ENCODE assay signal across 9 cellular contexts in genomic region chr6:83431545-83432165, GRCh38. TPM values are rescaled to one million over a fixed set of nuclear protein-coding genes. Genes with fewer than 3 reads are reported as not detected.
A peak's percentile ranks its signal among the peaks of the same experiment; 100 is the strongest.
DNase-seq lines count a peak whose midpoint lies in the region; ATAC-seq, FAIRE-seq and TF ChIP-seq lines count a peak whose summit lies in the region.
"Had no signal": no experiment of that assay in that cellular context is flagged by ENCODE, and none has a peak within 500 bp of the region (broad histone marks: within the 10 kb centered on the region; RNA-seq: fewer than 3 reads in every experiment).

No MANE protein-coding gene starts in this region.

- FAIRE-seq in bronchial epithelial cell (lab: Jason Lieb, UNC), result no peak
- FAIRE-seq in GM12891 (lab: Jason Lieb, UNC), result no peak
- FAIRE-seq: GM18507 had no signal

- no peaks in the 10 kb centered on the region for H3K9me3 ChIP-seq in subcutaneous abdominal adipose tissue (ENCODE audit: control insufficient read depth in 5 of 5, low read length in 5 of 5)

- H3K4me3 ChIP-seq in bronchial epithelial cell (ENCODE audit: low read depth, low read length) (peak overlapping the region; percentile 57), subcutaneous abdominal adipose tissue (ENCODE audit: low read depth in 1 of 5, low read length in 5 of 5) (peak overlapping the region; percentile 50 to 80 (median 67))

- H3K27me3 ChIP-seq in bronchial epithelial cell (ENCODE audit: control insufficient read depth, insufficient read depth, low read length) (no peaks in the 10 kb centered on the region), layer of hippocampus (ENCODE audit: control insufficient read depth, insufficient read depth, low read length) (no peaks in the 10 kb centered on the region), subcutaneous abdominal adipose tissue (ENCODE audit: control insufficient read depth in 5 of 5, insufficient read depth in 4 of 5, low read length in 5 of 5) (no peaks in the 10 kb centered on the region)

- H3K4me1 ChIP-seq in subcutaneous abdominal adipose tissue (ENCODE audit: control insufficient read depth in 5 of 5, insufficient read depth in 5 of 5, low read length in 5 of 5), result peaks cover 0 to 35% (median 28%) of the 10 kb centered on the region in 5 donors

- H3K36me3 ChIP-seq in bronchial epithelial cell (ENCODE audit: control insufficient read depth, insufficient read depth, low read length) (no peaks in the 10 kb centered on the region), subcutaneous abdominal adipose tissue (ENCODE audit: control insufficient read depth in 5 of 5, insufficient read depth in 5 of 5, low read length in 5 of 5) (no peaks in the 10 kb centered on the region)

- TF ChIP-seq CTCF in bronchial epithelial cell (IDR thresholded peaks at IDR 0.05; ENCODE audit: insufficient read depth, low read length, severe bottlenecking) (no peak), omental fat pad (IDR thresholded peaks at IDR 0.05) (no peak)

- H3K27ac ChIP-seq in layer of hippocampus (ENCODE audit: low read depth, low read length) (peak overlapping the region; percentile 54), subcutaneous abdominal adipose tissue (ENCODE audit: low read depth, low read length) (peak overlapping the region; percentile 82)

- ATAC-seq in omental fat pad (ENCODE audit: low FRiP score) (no peak), GM19397 (IDR thresholded peaks at IDR 0.05; ENCODE audit: unreplicated experiment) (no peak)

- peak overlapping the region; percentile 78 to 92 (median 79) for H3K9ac ChIP-seq in subcutaneous abdominal adipose tissue (ENCODE audit: low read length in 5 of 5)

- DNase-seq in HT-29 (ENCODE audit: low spot score) (peak; percentile 72), bronchial epithelial cell (ENCODE audit: low read depth) (peak; percentile 64), omental fat pad (ENCODE audit: low spot score) (no peak), GM12891 (ENCODE audit: insufficient read length, low spot score) (no peak), NCI-H1417 treated with DMSO at 0.1 percent for 48 hours (lab: John Stamatoyannopoulos, UW) (no peak)

- TF ChIP-seq POLR2A in GM12891 (IDR thresholded peaks at IDR 0.05; ENCODE audit: low read depth, low read length), result no peak

TF ChIP-seq in GM12891, 5 proteins besides CTCF, POLR2A, EP300 and RAD21:
- TF ChIP-seq POLR2AphosphoS5 (IDR thresholded peaks at IDR 0.05; ENCODE audit: low read depth, low read length) (no peak), PAX5 (IDR thresholded peaks at IDR 0.05; ENCODE audit: insufficient read depth, low read length, severe bottlenecking) (no peak)
TF ChIP-seq in GM12891: peak in this region for 0.

RNA-seq across cellular contexts. Expression of gene ME1, which starts 0.8 kb away (rescaled TPM):
- 8.9 and 10.5 TPM in 2 replicates for total RNA-seq in HT-29 (2014; rRNA removed; shearing (Covaris generic))
- total RNA-seq in bronchial epithelial cell (18.2 and 37.6 TPM in 2 replicates), omental fat pad (10 to 100 TPM; 18.5 to 22.9 (median 19.8) TPM)
- 3.4 TPM for polyA plus RNA-seq in GM12891 (2012; ENCODE audit: low read depth, missing spikeins)

Comparison
In these comparisons a context has a peak if more than half of its experiments do, and no peak if none do; other contexts are left out.
1. DNase-seq: peak in HT-29 (single experiment) and bronchial epithelial cell (single experiment); none in omental fat pad (single experiment), GM12891 (single experiment) and NCI-H1417 treated with DMSO at 0.1 percent for 48 hours (single experiment).